21 cellular contexts compared by ENCODE assay signal in genomic region chr10:22643116-22643515, GRCh38.
A peak's percentile ranks its signal among the peaks of the same experiment; 100 is the strongest.
DNase-seq lines count a peak whose midpoint lies in the region; ATAC-seq and TF ChIP-seq lines count a peak whose summit lies in the region.
"Had no signal": no experiment of that assay in that cellular context is flagged by ENCODE, and none has a peak within 500 bp of the region (broad histone marks: within the 10 kb centered on the region; RNA-seq: fewer than 3 reads in every experiment).

No MANE protein-coding gene starts in this region.

- H3K27me3 Mint-ChIP-seq in activated CD4-positive, alpha-beta T cell treated with anti-CD3 and anti-CD28 coated beads, Interleukin-2, amount 10 ng/mL, durations not matched to agents 24 days and 14 days: no peaks in the 10 kb centered on the region
- no peaks in the 10 kb centered on the region for H3K27me3 Mint-ChIP-seq in activated naive CD8-positive, alpha-beta T cell
- H3K27me3 Mint-ChIP-seq in CD14-positive monocyte (ENCODE audit: low read depth in 3 of 3): peaks cover 0 to 1% (median 0%) of the 10 kb centered on the region in 3 donors
- H3K27me3 Mint-ChIP-seq: activated naive CD4-positive, alpha-beta T cell treated with anti-CD3 and anti-CD28 coated beads, Interleukin-2, amount 10 ng/mL, durations not matched to agents 7 days and 5 days; brain had no signal

- TF ChIP-seq CTCF in IMR-90 (conservative IDR thresholded peaks at IDR 0.05; ENCODE audit: low read depth, low read length) (no peak), spleen (IDR thresholded peaks at IDR 0.05 in 8 of 11, conservative IDR thresholded peaks at IDR 0.05 in 3 of 11) (no peak), CD14-positive monocyte (IDR thresholded peaks at IDR 0.05) (no peak)

- H2BK120ac ChIP-seq in IMR-90 (ENCODE audit: low read depth, low read length): no peak overlapping the region

- no peaks in the 10 kb centered on the region for H3K9me3 ChIP-seq in IMR-90 (ENCODE audit: control insufficient read depth, insufficient read depth, low read length)
- no peaks in the 10 kb centered on the region for H3K9me3 ChIP-seq in spleen
- H3K9me3 ChIP-seq: tibial nerve had no signal

- intact Hi-C loops in activated CD4-positive, alpha-beta T cell treated with anti-CD3 and anti-CD28 coated beads, Interleukin-2, amount 10 ng/mL, durations not matched to agents 24 days and 14 days (cut with micrococcal nuclease): no loop called here
- intact Hi-C loops in IMR-90 (cut with micrococcal nuclease) (no loop called here), spleen (cut with DNase I; ENCODE audit: low total_unique reads) (no loop called here), CD14-positive monocyte (cut with micrococcal nuclease) (no loop called here)

- H3K14ac ChIP-seq in IMR-90 (replicated peaks; ENCODE audit: low read depth, low read length): 0 out of 2 replicates have a peak overlapping the region, but pooled peaks have one; percentile 32

- no peak overlapping the region for H4K8ac ChIP-seq in IMR-90 (ENCODE audit: low read depth in 2 of 2, low read length in 2 of 2)

- no TSS peak for BruUV-seq in IMR-90 (replicated peaks; lab: Mats Ljungman, UMichigan)

- H3K4me1 Mint-ChIP-seq in activated CD4-positive, alpha-beta T cell treated with anti-CD3 and anti-CD28 coated beads, Interleukin-2, amount 10 ng/mL, durations not matched to agents 24 days and 14 days: peaks cover 56% of the 10 kb centered on the region
- H3K4me1 Mint-ChIP-seq in activated naive CD8-positive, alpha-beta T cell (ENCODE audit: low read depth): peaks cover 89% of the 10 kb centered on the region
- H3K4me1 Mint-ChIP-seq in CD14-positive monocyte: peaks cover 29% of the 10 kb centered on the region

- H2AFZ ChIP-seq in IMR-90 (replicated peaks; ENCODE audit: low read length, poor library complexity): no peak overlapping the region
- H2AFZ ChIP-seq: neural progenitor cell had no signal

- WGBS in IMR-90 (ENCODE audit: extremely low coverage in 2 of 2, insufficient read length in 1 of 2), 2 experiments: no CpG with 5 or more reads among the region's 4 CpGs
- 81 to 94% (median 88%) methylated on average over 4 of the region's 4 CpGs for WGBS in spleen, 5 donors

- no peak overlapping the region for H3K18ac ChIP-seq in IMR-90 (ENCODE audit: low read depth, low read length)

- DNase-seq in activated CD4-positive, alpha-beta T cell treated with anti-CD3 and anti-CD28 coated beads, Interleukin-2, amount 10 ng/mL, durations not matched to agents 24 days and 14 days: peak; percentile 48
- no peak for DNase-seq in activated CD4-positive, alpha-beta T cell treated with anti-CD3 and anti-CD28 coated beads for 1 hour
- DNase-seq in IMR-90: no peak
- no peak for DNase-seq in spleen
- DNase-seq in T-helper 9 cell: no peak
- DNase-seq in CD14-positive monocyte (ENCODE audit: low spot score): no peak
- DNase-seq: activated naive CD4-positive, alpha-beta T cell treated with anti-CD3 and anti-CD28 coated beads, Interleukin-2, amount 10 ng/mL, durations not matched to agents 7 days and 5 days; DMS79 treated with DMSO at 0.1 percent for 48 hours; foreskin keratinocyte; mesendoderm; NCI-H1436 treated with DMSO at 0.1 percent for 48 hours; NCI-H226; SW 1271; WERI-Rb-1 had no signal

- no peak for TF ChIP-seq RAD21 in IMR-90 (IDR thresholded peaks at IDR 0.05; ENCODE audit: low read length)

- H3K27me3 ChIP-seq in IMR-90 (ENCODE audit: control insufficient read depth, insufficient read depth, low read length) (no peaks in the 10 kb centered on the region), spleen (replicated peaks in 1 of 7) (no peaks in the 10 kb centered on the region)
- H3K27me3 ChIP-seq: foreskin keratinocyte, neural progenitor cell, tibial nerve had no signal

- no peak overlapping the region for H3K4me2 ChIP-seq in IMR-90 (ENCODE audit: low read depth, low read length)
- H3K4me2 ChIP-seq: neural progenitor cell had no signal

- no peak for ATAC-seq in IMR-90 (ENCODE audit: low read depth)
- ATAC-seq in GM19452 (IDR thresholded peaks at IDR 0.05; ENCODE audit: unreplicated experiment): no peak
- ATAC-seq: foreskin keratinocyte, Right ventricle myocardium inferior had no signal

- H4K20me1 ChIP-seq in IMR-90 (ENCODE audit: insufficient read depth, low read length): peaks cover 14% of the 10 kb centered on the region; the same call in 1 of the 2 replicates

- no peak overlapping the region for H4K91ac ChIP-seq in IMR-90 (ENCODE audit: insufficient read depth, low read depth, low read length)

- no peak overlapping the region for H2AK9ac ChIP-seq in IMR-90 (replicated peaks; ENCODE audit: low read depth, low read length, poor library complexity)

- H3K79me1 ChIP-seq in IMR-90 (ENCODE audit: low read depth in 1 of 2, low read length in 2 of 2): peaks cover 40 to 56% of the 10 kb centered on the region in 2 experiments

- peak overlapping the region; percentile 65 for H3K27ac Mint-ChIP-seq in activated CD4-positive, alpha-beta T cell treated with anti-CD3 and anti-CD28 coated beads, Interleukin-2, amount 10 ng/mL, durations not matched to agents 24 days and 14 days
- peak overlapping the region; percentile 94 for H3K27ac Mint-ChIP-seq in activated naive CD8-positive, alpha-beta T cell
- peak overlapping the region in 3 of 7 donors; percentile 21 to 76 (median 73) for H3K27ac Mint-ChIP-seq in CD14-positive monocyte
- H3K27ac Mint-ChIP-seq: activated naive CD4-positive, alpha-beta T cell treated with anti-CD3 and anti-CD28 coated beads, Interleukin-2, amount 10 ng/mL, durations not matched to agents 7 days and 5 days; brain; neural progenitor cell had no signal

- H2BK20ac ChIP-seq in IMR-90 (ENCODE audit: low read depth, low read length): no peak overlapping the region

- H2BK15ac ChIP-seq in IMR-90 (ENCODE audit: low read depth, low read length): no peak overlapping the region

- H3K23ac ChIP-seq in IMR-90 (ENCODE audit: low read depth, low read length): no peak overlapping the region

- no peak overlapping the region for H3K9ac ChIP-seq in IMR-90 (ENCODE audit: low read depth, low read length)
- H3K9ac ChIP-seq: neural progenitor cell had no signal

- in situ Hi-C loops in IMR-90 (cut with MboI; ENCODE audit: low sequenced_read_pairs): no loop called here

- no peak overlapping the region for H2AK5ac ChIP-seq in IMR-90 (ENCODE audit: low read depth, low read length)

- CTCF ChIA-PET in IMR-90 (lab: Yijun Ruan, JAX): interaction anchor here (0.6 kb wide), 1 partner anchor 17 kb away, joined by 3 read pairs; no protein-coding TSS in a partner anchor

- no peak overlapping the region for H3K56ac ChIP-seq in IMR-90 (ENCODE audit: extremely low read depth, insufficient read depth, low read length)

- no peak overlapping the region for H3K27ac ChIP-seq in IMR-90 (ENCODE audit: insufficient read depth, low read length)
- H3K27ac ChIP-seq in spleen: peak overlapping the region in 7 of 8 donors; percentile 6 to 85 (median 72)
- H3K27ac ChIP-seq: coronary artery, foreskin keratinocyte, neural progenitor cell, tibial nerve, WERI-Rb-1 had no signal

- POLR2A ChIA-PET in IMR-90 (lab: Charles Lee; ENCODE audit: unreplicated experiment): no interaction called here

- H3K9me1 ChIP-seq in IMR-90 (ENCODE audit: insufficient read depth, low read length): peaks cover 5% of the 10 kb centered on the region; the same call in 1 of the 2 replicates

- no peak overlapping the region for H2BK5ac ChIP-seq in IMR-90 (ENCODE audit: low read depth, low read length, poor library complexity, severe bottlenecking)

- no peak overlapping the region for H3K4ac ChIP-seq in IMR-90 (ENCODE audit: low read depth, low read length)

- H3K36me3 ChIP-seq in IMR-90 (ENCODE audit: control insufficient read depth, insufficient read depth, low read length): no peaks in the 10 kb centered on the region
- peaks cover 0 to 9% (median 0%) of the 10 kb centered on the region in 6 donors for H3K36me3 ChIP-seq in spleen
- H3K36me3 ChIP-seq: neural progenitor cell, WERI-Rb-1 had no signal

- peak overlapping the region; percentile 33 for H3K4me3 Mint-ChIP-seq in activated CD4-positive, alpha-beta T cell treated with anti-CD3 and anti-CD28 coated beads, Interleukin-2, amount 10 ng/mL, durations not matched to agents 24 days and 14 days
- peak overlapping the region; percentile 58 for H3K4me3 Mint-ChIP-seq in activated naive CD8-positive, alpha-beta T cell
- no peak overlapping the region for H3K4me3 Mint-ChIP-seq in CD14-positive monocyte
- H3K4me3 Mint-ChIP-seq: activated naive CD4-positive, alpha-beta T cell treated with anti-CD3 and anti-CD28 coated beads, Interleukin-2, amount 10 ng/mL, durations not matched to agents 7 days and 5 days; brain; neural progenitor cell had no signal

- peaks cover 26% of the 10 kb centered on the region for H3K36me3 Mint-ChIP-seq in activated CD4-positive, alpha-beta T cell treated with anti-CD3 and anti-CD28 coated beads, Interleukin-2, amount 10 ng/mL, durations not matched to agents 24 days and 14 days (ENCODE audit: low read depth)
- H3K36me3 Mint-ChIP-seq in activated naive CD8-positive, alpha-beta T cell: peaks cover 19% of the 10 kb centered on the region
- H3K36me3 Mint-ChIP-seq in CD14-positive monocyte: peaks cover 15 to 26% of the 10 kb centered on the region in 2 donors
- H3K36me3 Mint-ChIP-seq: neural progenitor cell had no signal

- TF ChIP-seq POLR2A in IMR-90 (IDR thresholded peaks at IDR 0.05; ENCODE audit: low read depth, low read length) (no peak), spleen (IDR thresholded peaks at IDR 0.05) (no peak)

- no peak overlapping the region for H4K5ac ChIP-seq in IMR-90 (ENCODE audit: low read depth, low read length)

- H3K9me3 Mint-ChIP-seq in activated CD4-positive, alpha-beta T cell treated with anti-CD3 and anti-CD28 coated beads, Interleukin-2, amount 10 ng/mL, durations not matched to agents 24 days and 14 days: no peaks in the 10 kb centered on the region
- no peaks in the 10 kb centered on the region for H3K9me3 Mint-ChIP-seq in activated naive CD8-positive, alpha-beta T cell (ENCODE audit: low read depth)
- H3K9me3 Mint-ChIP-seq in CD14-positive monocyte: peaks cover 0 to 2% (median 0%) of the 10 kb centered on the region in 7 donors
- H3K9me3 Mint-ChIP-seq: activated naive CD4-positive, alpha-beta T cell treated with anti-CD3 and anti-CD28 coated beads, Interleukin-2, amount 10 ng/mL, durations not matched to agents 7 days and 5 days had no signal

- H3K4me1 ChIP-seq in IMR-90 (ENCODE audit: control insufficient read depth, insufficient read depth, low read length): peaks cover 11% of the 10 kb centered on the region
- H3K4me1 ChIP-seq in spleen: peaks cover 26 to 99% (median 71%) of the 10 kb centered on the region in 6 donors

- no peak overlapping the region for H3K4me3 ChIP-seq in IMR-90 (ENCODE audit: insufficient read depth, low read depth, low read length)
- H3K4me3 ChIP-seq in spleen: no peak overlapping the region
- H3K4me3 ChIP-seq: coronary artery, neural progenitor cell, tibial nerve had no signal

- dilution Hi-C loops in IMR-90 (cut with HindIII; ENCODE audit: low sequenced_read_pairs, unreplicated experiment): no loop called here

Comparison
In these comparisons a context has a peak if more than half of its experiments do, and no peak if none do; other contexts are left out.
1. H3K4me3 Mint-ChIP-seq: peak in activated CD4-positive, alpha-beta T cell treated with anti-CD3 and anti-CD28 coated beads, Interleukin-2, amount 10 ng/mL, durations not matched to agents 24 days and 14 days (single experiment) and activated naive CD8-positive, alpha-beta T cell (single experiment); none in CD14-positive monocyte (0 of 2).